In genomic region chr7:79317728-79318127, GRCh38 we compare ENCODE assay signal across 10 cellular contexts.
DNase-seq lines count a peak whose midpoint lies in the region; ATAC-seq lines count a peak whose summit lies in the region.
"Had no signal": no experiment of that assay in that cellular context is flagged by ENCODE, and none has a peak within 500 bp of the region (broad histone marks: within the 10 kb centered on the region; RNA-seq: fewer than 3 reads in every experiment).

No MANE protein-coding gene starts in this region.

- peak overlapping the region; percentile 22 for H3K4me2 ChIP-seq in GM23248 (ENCODE audit: unreplicated experiment)

- H3K27ac ChIP-seq in GM23248 = peak overlapping the region; percentile 29; the same call in 1 of the 2 replicates

- 54 to 57% methylated on average over 2 of the region's 2 CpGs for WGBS in GM23248 (ENCODE audit: low coverage in 1 of 2, low lambda C conversion rate in 2 of 2, missing lambda C conversion rate in 2 of 2), 2 experiments

- H3K9me3 Mint-ChIP-seq in stimulated activated naive CD8-positive, alpha-beta T cell treated with anti-CD3 and anti-CD28 coated beads, Interleukin-15, amount 100 ng/mL, for 72 hours = no peaks in the 10 kb centered on the region
- H3K9me3 Mint-ChIP-seq: activated naive CD4-positive, alpha-beta T cell treated with anti-CD3 and anti-CD28 coated beads for 36 hours; T-helper 2 cell treated with Interferon-gamma antibody and Interleukin-4, amounts not matched to agents 5 μg/mL and 100 μg/mL, for 36 hours had no signal

- no peak overlapping the region for H2AFZ ChIP-seq in GM23248

- H3K4me3 ChIP-seq in GM23248 = no peak overlapping the region

- peaks cover 10% of the 10 kb centered on the region for H3K4me1 ChIP-seq in GM23248 (ENCODE audit: insufficient read depth)

- no peaks in the 10 kb centered on the region for H3K9me2 ChIP-seq in GM23248 (ENCODE audit: insufficient read depth)

- H3K27me3 ChIP-seq in GM23248 (replicated peaks; ENCODE audit: insufficient read depth) = no peaks in the 10 kb centered on the region

- peaks cover 8% of the 10 kb centered on the region for H3K27me3 Mint-ChIP-seq in stimulated activated naive CD8-positive, alpha-beta T cell treated with anti-CD3 and anti-CD28 coated beads, Interleukin-15, amount 100 ng/mL, for 72 hours

- no peak overlapping the region for H3K27ac Mint-ChIP-seq in stimulated activated naive CD8-positive, alpha-beta T cell treated with anti-CD3 and anti-CD28 coated beads, Interleukin-15, amount 100 ng/mL, for 72 hours
- H3K27ac Mint-ChIP-seq: activated naive CD4-positive, alpha-beta T cell treated with anti-CD3 and anti-CD28 coated beads for 36 hours; T-helper 2 cell treated with Interferon-gamma antibody and Interleukin-4, amounts not matched to agents 5 μg/mL and 100 μg/mL, for 36 hours had no signal

- H3F3A ChIP-seq in GM23248 (ENCODE audit: insufficient read depth) = peaks cover 7% of the 10 kb centered on the region; the same call in 1 of the 2 replicates

- ATAC-seq in esophagus mucosa (peak; percentile 69), GM21515 (IDR thresholded peaks at IDR 0.05; ENCODE audit: unreplicated experiment) (no peak), sciatic nerve (no peak)
- ATAC-seq in stimulated activated naive CD8-positive, alpha-beta T cell treated with anti-CD3 and anti-CD28 coated beads, Interleukin-15, amount 100 ng/mL, for 72 hours = no peak

- intact Hi-C loops in sciatic nerve (cut with DNase I) = no loop called here

- H3K79me2 ChIP-seq in GM23248 (ENCODE audit: insufficient read depth) = no peaks in the 10 kb centered on the region

- DNase-seq in GM23248 (peak; percentile 91), NCI-H748 (lab: John Stamatoyannopoulos, UW; ENCODE audit: unreplicated experiment) (peak; percentile 42), non-pigmented ciliary epithelial cell (ENCODE audit: low read depth) (peak; percentile 81), sciatic nerve (ENCODE audit: low spot score) (no peak)
- DNase-seq in stimulated activated naive CD8-positive, alpha-beta T cell treated with anti-CD3 and anti-CD28 coated beads, Interleukin-15, amount 100 ng/mL, for 72 hours = no peak
- DNase-seq: activated naive CD4-positive, alpha-beta T cell treated with anti-CD3 and anti-CD28 coated beads for 36 hours; substantia nigra had no signal

- no peaks in the 10 kb centered on the region for H3K9me3 ChIP-seq in GM23248 (ENCODE audit: low read depth)

- H3K36me3 ChIP-seq in GM23248 (ENCODE audit: low read depth) = no peaks in the 10 kb centered on the region

- H3K4me3 Mint-ChIP-seq in stimulated activated naive CD8-positive, alpha-beta T cell treated with anti-CD3 and anti-CD28 coated beads, Interleukin-15, amount 100 ng/mL, for 72 hours = no peak overlapping the region
- H3K4me3 Mint-ChIP-seq: activated naive CD4-positive, alpha-beta T cell treated with anti-CD3 and anti-CD28 coated beads for 36 hours; T-helper 2 cell treated with Interferon-gamma antibody and Interleukin-4, amounts not matched to agents 5 μg/mL and 100 μg/mL, for 36 hours had no signal

- H3K4me1 Mint-ChIP-seq in stimulated activated naive CD8-positive, alpha-beta T cell treated with anti-CD3 and anti-CD28 coated beads, Interleukin-15, amount 100 ng/mL, for 72 hours = no peaks in the 10 kb centered on the region

- no peaks in the 10 kb centered on the region for H4K20me1 ChIP-seq in GM23248 (ENCODE audit: insufficient read depth)

- in situ Hi-C loops in GM23248 (cut with MboI) = no loop called here

- H3K9ac ChIP-seq in GM23248 = no peak overlapping the region

Comparison
In these comparisons a context has a peak if more than half of its experiments do, and no peak if none do; other contexts are left out.
1. DNase-seq: peak in GM23248 (single experiment), NCI-H748 (single experiment) and non-pigmented ciliary epithelial cell (single experiment); none in stimulated activated naive CD8-positive, alpha-beta T cell treated with anti-CD3 and anti-CD28 coated beads, Interleukin-15, amount 100 ng/mL, for 72 hours (0 of 2) and sciatic nerve (single experiment).